ENCODE assay signal across 10 cellular contexts in genomic region chr20:10436053-10436699, GRCh38. TPM values are rescaled to one million over a fixed set of nuclear protein-coding genes. Genes with fewer than 3 reads are reported as not detected.
DNase-seq lines count a peak whose midpoint lies in the region; ATAC-seq and TF ChIP-seq lines count a peak whose summit lies in the region.
"Had no signal": no experiment of that assay in that cellular context is flagged by ENCODE, and none has a peak within 500 bp of the region (broad histone marks: within the 10 kb centered on the region; RNA-seq: fewer than 3 reads in every experiment).

No MANE protein-coding gene starts in this region.

- no peaks in the 10 kb centered on the region for H3K27me3 ChIP-seq in DOHH2 (ENCODE audit: control insufficient read depth, low read length)
- no peaks in the 10 kb centered on the region for H3K27me3 ChIP-seq in Karpas-422 (ENCODE audit: low read length)
- H3K27me3 ChIP-seq in mammary epithelial cell (ENCODE audit: insufficient read depth, low read length), result no peaks in the 10 kb centered on the region

- H3K9me2 ChIP-seq in DOHH2 (replicated peaks; ENCODE audit: control insufficient read depth, low read length) (no peaks in the 10 kb centered on the region), Karpas-422 (replicated peaks; ENCODE audit: insufficient read depth, low read length) (no peaks in the 10 kb centered on the region)

- peak overlapping the region; percentile 90 for H3K4me3 ChIP-seq in DOHH2 (ENCODE audit: low read length)
- H3K4me3 ChIP-seq in Karpas-422 (ENCODE audit: low read length), result peak overlapping the region; percentile 80
- peak overlapping the region in 2 of 3 experiments; percentile 87 to 92 for H3K4me3 ChIP-seq in mammary epithelial cell (replicated peaks in 1 of 3; ENCODE audit: insufficient read depth in 1 of 3, low read depth in 2 of 3, low read length in 3 of 3)

- H3K4me2 ChIP-seq in DOHH2 (ENCODE audit: low read length), result peak overlapping the region; percentile 91
- H3K4me2 ChIP-seq in Karpas-422 (ENCODE audit: low read depth, low read length, poor library complexity, severe bottlenecking), result peak overlapping the region; percentile 98
- peak overlapping the region; percentile 83 for H3K4me2 ChIP-seq in mammary epithelial cell (ENCODE audit: insufficient read depth, low read depth, low read length)

- peak overlapping the region; percentile 91 for H3K4me3 Mint-ChIP-seq in nephron progenitor cell

- dilution Hi-C loops in mammary epithelial cell (cut with HindIII; ENCODE audit: low sequenced_read_pairs), result no loop called here

- TF ChIP-seq CTCF in DOHH2 (IDR thresholded peaks at IDR 0.05; ENCODE audit: low read depth, low read length, poor library complexity, severe bottlenecking), result no peak
- TF ChIP-seq CTCF in mammary epithelial cell (conservative IDR thresholded peaks at IDR 0.05 in 1 of 2, IDR thresholded peaks at IDR 0.05 in 1 of 2; ENCODE audit: extremely low read depth in 1 of 2, insufficient read depth in 1 of 2, low read depth in 1 of 2, low read length in 2 of 2), result no peak
- TF ChIP-seq CTCF in nephron progenitor cell (IDR thresholded peaks at IDR 0.05), result no peak

- H3K9me3 ChIP-seq in DOHH2 (ENCODE audit: control insufficient read depth, insufficient read depth, low read length) (no peaks in the 10 kb centered on the region), Karpas-422 (ENCODE audit: low read length) (no peaks in the 10 kb centered on the region), mammary epithelial cell (replicated peaks; ENCODE audit: insufficient read depth, low read length) (no peaks in the 10 kb centered on the region)

- H2AFZ ChIP-seq in Karpas-422 (ENCODE audit: low read length), result no peak overlapping the region
- no peak overlapping the region for H2AFZ ChIP-seq in mammary epithelial cell (ENCODE audit: low read depth, low read length)

- H3K27ac ChIP-seq in DOHH2 (ENCODE audit: low read depth, low read length), result no peak overlapping the region
- peak overlapping the region; percentile 95; the same call in 1 of the 2 replicates for H3K27ac ChIP-seq in Karpas-422 (ENCODE audit: low read length)
- peak overlapping the region; percentile 89 for H3K27ac ChIP-seq in mammary epithelial cell (ENCODE audit: insufficient read depth, low read depth, low read length)

- ATAC-seq in HG03460 (IDR thresholded peaks at IDR 0.05; ENCODE audit: unreplicated experiment) (no peak), HG03280 (IDR thresholded peaks at IDR 0.05; ENCODE audit: unreplicated experiment) (no peak)

- 94% methylated on average over 18 of the region's 20 CpGs for WGBS in mammary epithelial cell (ENCODE audit: low coverage, missing lambda C conversion rate)

- no peaks in the 10 kb centered on the region for H3K27me3 Mint-ChIP-seq in nephron progenitor cell (ENCODE audit: low read depth, poor library complexity)

- peaks cover 4% of the 10 kb centered on the region; the same call in 1 of the 2 replicates for H3F3A ChIP-seq in DOHH2 (ENCODE audit: control insufficient read depth, insufficient read depth)

- H3K36me3 ChIP-seq in DOHH2 (ENCODE audit: control insufficient read depth, low read length) (peaks cover 21% of the 10 kb centered on the region), Karpas-422 (ENCODE audit: insufficient read depth, low read length) (peaks cover 6% of the 10 kb centered on the region; the same call in 1 of the 2 replicates), mammary epithelial cell (ENCODE audit: insufficient read depth, low read length) (peaks cover 2% of the 10 kb centered on the region)

- intact Hi-C loops in mammary epithelial cell (cut with micrococcal nuclease), result no loop called here

- no peak for DNase-seq in Karpas-422
- no peak for DNase-seq in mammary epithelial cell
- no peak for DNase-seq in nephron progenitor cell
- no peak for DNase-seq in NOMO-1 treated with DMSO at 0.1 percent for 48 hours (lab: John Stamatoyannopoulos, UW; ENCODE audit: unreplicated experiment)
- DNase-seq in activated CD4-positive, alpha-beta T cell treated with anti-CD3 and anti-CD28 coated beads for 48 hours, result no peak
- DNase-seq: activated CD4-positive, CD25-positive, alpha-beta regulatory T cell; hypothalamus had no signal

- H3K4me1 ChIP-seq in DOHH2 (ENCODE audit: control insufficient read depth, low read length), result peaks cover 37% of the 10 kb centered on the region
- peaks cover 42% of the 10 kb centered on the region for H3K4me1 ChIP-seq in Karpas-422 (ENCODE audit: low read length)
- H3K4me1 ChIP-seq in mammary epithelial cell (ENCODE audit: insufficient read depth, low read length), result peaks cover 8% of the 10 kb centered on the region

- H3K27ac Mint-ChIP-seq in nephron progenitor cell, result no peak overlapping the region

- peaks cover 42% of the 10 kb centered on the region for H3K4me1 Mint-ChIP-seq in nephron progenitor cell

- H3K79me2 ChIP-seq in DOHH2 (ENCODE audit: control insufficient read depth, low read length) (peaks cover 78% of the 10 kb centered on the region), Karpas-422 (ENCODE audit: low read length) (peaks cover 84% of the 10 kb centered on the region), mammary epithelial cell (ENCODE audit: insufficient read depth, low read length) (peaks cover 78% of the 10 kb centered on the region)

- no peaks in the 10 kb centered on the region; the same call in 1 of the 2 replicates for H4K20me1 ChIP-seq in DOHH2 (ENCODE audit: control insufficient read depth, insufficient read depth, low read depth, low read length)
- H4K20me1 ChIP-seq in Karpas-422 (ENCODE audit: insufficient read depth, low read depth, low read length), result no peaks in the 10 kb centered on the region
- no peaks in the 10 kb centered on the region for H4K20me1 ChIP-seq in mammary epithelial cell (ENCODE audit: insufficient read depth, low read length)

- H3K9ac ChIP-seq in Karpas-422 (ENCODE audit: low read length) (peak overlapping the region; percentile 72), mammary epithelial cell (ENCODE audit: insufficient read depth, low read length) (peak overlapping the region; percentile 72)

- BruUV-seq in mammary epithelial cell (replicated peaks; lab: Mats Ljungman, UMichigan), result no TSS peak

- peaks cover 9% of the 10 kb centered on the region for H3K36me3 Mint-ChIP-seq in nephron progenitor cell (ENCODE audit: low read depth)

- no peaks in the 10 kb centered on the region for H3K9me3 Mint-ChIP-seq in nephron progenitor cell

- CTCF ChIA-PET in mammary epithelial cell (lab: Charles Lee; ENCODE audit: low non-redundant PET), result no interaction called here

- in situ Hi-C loops in mammary epithelial cell (cut with MboI; ENCODE audit: low sequenced_read_pairs in 2 of 2), result loop anchor here in 1 of 2 donors (25.0 kb wide), 1 partner anchor 349 kb away; no protein-coding TSS in a partner anchor

RNA-seq across cellular contexts. Expression of gene SLX4IP, which starts 1.1 kb away (rescaled TPM):
- total RNA-seq in Karpas-422 (2014; rRNA removed; shearing (Covaris generic); ENCODE audit: low replicate concordance), result 9.7 TPM in 2 replicates
- 1 to 10 TPM; 6.8 to 10.0 TPM for total RNA-seq in mammary epithelial cell
- polyA plus RNA-seq in mammary epithelial cell, result 1.9 TPM
- polyA minus RNA-seq in mammary epithelial cell, result 6.3 TPM

RNA-seq across cellular contexts. Expression of gene MKKS, which starts 2.2 kb away (rescaled TPM):
- total RNA-seq in Karpas-422 (2014; rRNA removed; shearing (Covaris generic); ENCODE audit: low replicate concordance), result 4.6 and 14.6 TPM in 2 replicates
- total RNA-seq in mammary epithelial cell, result 10 to 100 TPM; 14.0 to 23.4 TPM
- polyA plus RNA-seq in mammary epithelial cell, result 12.5 TPM
- 6.5 TPM for polyA minus RNA-seq in mammary epithelial cell
